Comparison of ENCODE assay signal across 24 cellular contexts in the genomic region with DNA sequence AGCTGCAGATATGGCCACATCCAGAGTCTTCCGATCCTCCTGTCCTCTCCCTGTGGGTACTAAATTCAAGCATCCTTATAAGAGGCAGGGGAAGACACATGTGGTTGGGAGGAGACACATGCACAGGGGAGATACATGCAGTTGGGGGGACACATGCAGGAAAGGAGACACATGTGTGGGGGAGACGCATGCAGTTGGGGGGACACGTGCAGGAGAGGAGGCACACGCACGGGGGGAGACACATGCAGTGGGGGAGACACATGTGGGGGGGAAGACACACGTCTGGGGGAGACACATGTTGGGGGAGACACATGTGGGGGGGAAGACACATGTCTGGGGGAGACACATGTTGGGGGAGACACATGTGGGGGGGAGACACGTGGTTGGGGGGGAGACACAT. TPM values are rescaled to one million over a fixed set of nuclear protein-coding genes. Genes with fewer than 3 reads are reported as not detected.
"Had no signal": no experiment of that assay in that cellular context is flagged by ENCODE, and none has a peak within 500 bp of the region (broad histone marks: within the 10 kb centered on the region; RNA-seq: fewer than 3 reads in every experiment).

No MANE protein-coding gene starts in this region.

- H3K4me3 ChIP-seq: ascending aorta, body of pancreas, K562, Peyer's patch had no signal

- H3K36me3 ChIP-seq: ascending aorta, Peyer's patch had no signal

- ATAC-seq: activated CD8-positive, alpha-beta memory T cell treated with anti-CD3 and anti-CD28 coated beads, Interleukin-2, amount 10 ng/mL, durations not matched to agents 7 days and 5 days; activated CD8-positive, alpha-beta T cell treated with anti-CD3 and anti-CD28 coated beads, Interleukin-2, amount 10 ng/mL, durations not matched to agents 7 days and 5 days; activated T-cell treated with anti-CD3 and anti-CD28 coated beads, Interleukin-2, amount 50 U/mL, for 72 hours; body of pancreas; K562; T-helper 17 cell; WTC11 had no signal

- H3K4me1 ChIP-seq: ascending aorta, body of pancreas, Peyer's patch had no signal

- H3K27ac ChIP-seq: ascending aorta, body of pancreas, Peyer's patch, RWPE1 had no signal

- H3K27me3 ChIP-seq: body of pancreas, Peyer's patch had no signal

- DNase-seq: activated CD4-positive, alpha-beta T cell treated with anti-CD3 and anti-CD28 coated beads for 48 hours; activated CD4-positive, alpha-beta T cell treated with anti-CD3 and anti-CD28 coated beads, Interleukin-2, amount 50 U/mL, for 4 hours; activated CD4-positive, CD25-positive, alpha-beta regulatory T cell treated with anti-CD3 and anti-CD28 coated beads, Interleukin-2, amount 50 U/mL, for 72 hours; activated CD8-positive, alpha-beta memory T cell treated with anti-CD3 and anti-CD28 coated beads, Interleukin-2, amount 10 ng/mL, durations not matched to agents 7 days and 5 days; activated CD8-positive, alpha-beta T cell treated with anti-CD3 and anti-CD28 coated beads, Interleukin-2, amount 10 ng/mL, durations not matched to agents 7 days and 5 days; activated naive CD4-positive, alpha-beta T cell; activated T-cell treated with anti-CD3 and anti-CD28 coated beads, Interleukin-2, amount 50 U/mL, for 72 hours; Karpas-422; MM.1S; NCI-H1105; NCI-H1436 treated with DMSO at 0.1 percent for 48 hours; NCI-H187; NCI-H2081; NCI-H446; NCI-H524; SHP77 treated with DMSO at 0.1 percent for 48 hours; T-helper 17 cell; T-helper 9 cell had no signal

RNA-seq across cellular contexts. Expression of a gene that starts 21.2 kb away (rescaled TPM):
- total RNA-seq: activated CD8-positive, alpha-beta T cell treated with anti-CD3 and anti-CD28 coated beads, Interleukin-2, amount 10 ng/mL, durations not matched to agents 7 days and 5 days; K562; T-helper 17 cell had no signal
- polyA plus RNA-seq: K562 had no signal
